ENCODE assay signal across 8 cellular contexts in the genomic region with DNA sequence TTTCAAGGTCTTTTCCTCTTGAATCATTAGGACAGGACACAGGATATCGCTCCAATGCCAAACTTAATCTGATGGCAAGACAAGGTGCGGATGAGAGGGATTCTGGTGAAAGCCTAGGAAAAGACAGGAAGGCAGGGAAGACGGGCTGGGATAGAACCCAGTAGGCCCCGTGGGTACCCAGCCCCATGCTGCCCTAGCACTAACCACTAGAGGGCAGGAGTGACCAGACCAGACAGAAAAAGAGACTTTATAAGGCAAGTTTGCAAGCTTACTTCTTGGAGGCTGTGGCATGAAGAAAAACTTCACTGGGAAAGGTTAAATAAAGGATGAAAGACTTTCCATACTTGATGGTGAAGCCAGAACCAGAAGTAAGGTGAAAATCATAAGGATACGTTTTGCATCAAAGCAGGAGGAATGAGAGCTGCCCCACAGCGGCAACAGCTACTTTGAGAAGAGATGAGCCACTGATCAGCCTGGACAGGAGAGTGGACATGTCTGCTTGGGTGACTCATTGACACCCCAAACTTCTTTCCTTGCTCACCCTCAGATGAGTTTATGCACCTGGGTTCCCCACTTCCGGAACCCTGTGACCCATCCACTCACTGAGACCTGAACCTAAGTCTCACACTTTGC. TPM values are rescaled to one million over a fixed set of nuclear protein-coding genes. Genes with fewer than 3 reads are reported as not detected.
DNase-seq lines count a peak whose midpoint lies in the region; ATAC-seq and TF ChIP-seq lines count a peak whose summit lies in the region.

No MANE protein-coding gene starts in this region.

- H3K27me3 ChIP-seq in esophagus muscularis mucosa: no peaks in the 10 kb centered on the region

- H3K36me3 ChIP-seq in esophagus muscularis mucosa: no peaks in the 10 kb centered on the region

- H3K4me3 Mint-ChIP-seq in naive B cell: no peak overlapping the region
- no peak overlapping the region for H3K4me3 Mint-ChIP-seq in type B pancreatic cell

- no peak for TF ChIP-seq POLR2A in esophagus muscularis mucosa (IDR thresholded peaks at IDR 0.05; ENCODE audit: low read depth)

- DNase-seq in NCI-H2196 (lab: John Stamatoyannopoulos, UW; ENCODE audit: unreplicated experiment) (peak; percentile 5), NCI-H2196 treated with DMSO at 0.1 percent for 48 hours (lab: John Stamatoyannopoulos, UW; ENCODE audit: unreplicated experiment) (no peak), NAMALWA (ENCODE audit: low spot score) (peak; percentile 67), esophagus muscularis mucosa (ENCODE audit: extremely low spot score) (peak; percentile 5), naive B cell (peak; percentile 54), type B pancreatic cell (ENCODE audit: extremely low spot score, unreplicated experiment) (no peak)
- DNase-seq in activated CD4-positive, alpha-beta T cell treated with anti-CD3 and anti-CD28 coated beads, Interleukin-2, amount 50 U/mL, for 1 hour: peak; percentile 20

- H3K9me3 Mint-ChIP-seq in naive B cell (no peaks in the 10 kb centered on the region), type B pancreatic cell (no peaks in the 10 kb centered on the region)

- H3K9me3 ChIP-seq in esophagus muscularis mucosa: no peaks in the 10 kb centered on the region

- no peaks in the 10 kb centered on the region for H3K4me1 ChIP-seq in esophagus muscularis mucosa

- no peak overlapping the region for H3K4me3 ChIP-seq in esophagus muscularis mucosa

- ATAC-seq in naive B cell (ENCODE audit: low read depth in 2 of 2) (peak; percentile 35 to 61), HG03280 (IDR thresholded peaks at IDR 0.05; ENCODE audit: unreplicated experiment) (no peak)

- WGBS in esophagus muscularis mucosa: 46% methylated on average over 7 of the region's 7 CpGs

- H3K27ac Mint-ChIP-seq in naive B cell (peak overlapping the region in 4 of 6 donors; percentile 13 to 64 (median 32)), type B pancreatic cell (no peak overlapping the region)

- H3K27me3 Mint-ChIP-seq in naive B cell (peaks cover 0 to 7% (median 6%) of the 10 kb centered on the region in 3 donors), type B pancreatic cell (peaks cover 2% of the 10 kb centered on the region)

- peak; percentile 59 to 81 (median 66) for TF ChIP-seq CTCF in esophagus muscularis mucosa (IDR thresholded peaks at IDR 0.05)
- TF ChIP-seq CTCF in type B pancreatic cell (conservative IDR thresholded peaks at IDR 0.05): peak; percentile 92

- no peaks in the 10 kb centered on the region for H3K36me3 Mint-ChIP-seq in naive B cell
- no peaks in the 10 kb centered on the region for H3K36me3 Mint-ChIP-seq in type B pancreatic cell

- intact Hi-C loops in esophagus muscularis mucosa (cut with DNase I): no loop called here

- no peak for TF ChIP-seq EP300 in esophagus muscularis mucosa (IDR thresholded peaks at IDR 0.05)

- H3K27ac ChIP-seq in esophagus muscularis mucosa (replicated peaks in 1 of 4): no peak overlapping the region

- H3K4me1 Mint-ChIP-seq in naive B cell (peaks cover 27 to 40% (median 33%) of the 10 kb centered on the region in 3 donors), type B pancreatic cell (ENCODE audit: unreplicated experiment) (no peaks in the 10 kb centered on the region)

RNA-seq across cellular contexts. Expression of a gene that starts 39.8 kb away (rescaled TPM):
- total RNA-seq in esophagus muscularis mucosa (under 1 TPM; under 0.01 to 0.58 (median 0.14) TPM), type B pancreatic cell (ENCODE audit: low replicate concordance) (1.9 and 3.9 TPM in 2 replicates)
- 10 to 100 TPM in 2 of 6 donors, 1 to 10 TPM in 4; 4.8 to 12.5 (median 5.9) TPM for polyA plus RNA-seq in naive B cell (ENCODE audit: low read depth in 6 of 6)

Comparison
In these comparisons a context has a peak if more than half of its experiments do, and no peak if none do; other contexts are left out.
1. DNase-seq: peak in NCI-H2196 (single experiment), NAMALWA (single experiment), activated CD4-positive, alpha-beta T cell treated with anti-CD3 and anti-CD28 coated beads, Interleukin-2, amount 50 U/mL, for 1 hour (single experiment), esophagus muscularis mucosa (single experiment) and naive B cell (single experiment); none in NCI-H2196 treated with DMSO at 0.1 percent for 48 hours (single experiment) and type B pancreatic cell (single experiment).